1 cellular context compared by ENCODE assay signal in genomic region chr22:42300286-42301071, GRCh38.
TF ChIP-seq lines count a peak whose summit lies in the region.

No MANE protein-coding gene starts in this region.

TF ChIP-seq in HCT116, 20 proteins besides CTCF, POLR2A, EP300 and RAD21 (continued from another document):
- TF ChIP-seq REST (IDR thresholded peaks at IDR 0.05; ENCODE audit: low read depth): no peak
- TF ChIP-seq SP1 (IDR thresholded peaks at IDR 0.05; ENCODE audit: low read depth): no peak
- no peak for TF ChIP-seq FOSL1 (IDR thresholded peaks at IDR 0.05; ENCODE audit: low read depth)
- no peak; the same call in 1 of the 2 replicates for TF ChIP-seq MAX (IDR thresholded peaks at IDR 0.05)
- TF ChIP-seq ZFX (IDR thresholded peaks at IDR 0.05): no peak
- TF ChIP-seq EZH2phosphoT487 (IDR thresholded peaks at IDR 0.05; ENCODE audit: borderline replicate concordance): no peak
- TF ChIP-seq EGR1 (IDR thresholded peaks at IDR 0.05; ENCODE audit: low read depth): no peak
- TF ChIP-seq POLR2AphosphoS5 (IDR thresholded peaks at IDR 0.05; ENCODE audit: low read depth, low read length): no peak
- TF ChIP-seq SRF (IDR thresholded peaks at IDR 0.05; ENCODE audit: low read depth): no peak
- no peak for TF ChIP-seq CBX3 (IDR thresholded peaks at IDR 0.05; ENCODE audit: low read depth)
- TF ChIP-seq ZNF274 (IDR thresholded peaks at IDR 0.05; ENCODE audit: low read depth, low read length): no peak
- no peak for TF ChIP-seq JUND (IDR thresholded peaks at IDR 0.05)
